In the genomic region with DNA sequence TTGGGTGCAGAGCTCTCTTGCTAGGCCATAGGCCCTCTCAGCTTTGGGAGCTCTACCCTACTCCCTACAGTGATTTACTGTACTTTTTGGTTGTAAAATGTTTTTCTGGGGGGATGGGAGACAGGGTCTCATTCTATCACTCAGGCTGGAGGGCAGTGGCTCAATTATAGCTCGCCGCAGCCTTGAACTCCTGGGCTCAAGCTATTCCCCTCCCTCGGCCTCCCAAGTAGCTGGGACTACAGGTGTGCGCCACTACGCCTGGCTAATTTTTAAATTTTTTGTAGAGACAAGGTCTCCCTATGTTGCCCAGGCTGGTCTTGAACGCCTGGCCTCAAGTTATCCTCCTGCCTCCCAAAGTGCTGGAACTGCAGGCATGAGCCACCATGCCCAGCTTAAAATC, we compare ENCODE assay signal across 17 cellular contexts.
"Had no signal": no experiment of that assay in that cellular context is flagged by ENCODE, and none has a peak within 500 bp of the region (broad histone marks: within the 10 kb centered on the region; RNA-seq: fewer than 3 reads in every experiment).

No MANE protein-coding gene starts in this region.

- H3K4me3 Mint-ChIP-seq: activated CD4-positive, alpha-beta T cell treated with anti-CD3 and anti-CD28 coated beads, Interleukin-2, amount 10 ng/mL, durations not matched to agents 7 days and 5 days; activated CD8-positive, alpha-beta T cell treated with anti-CD3 and anti-CD28 coated beads for 36 hours; activated naive CD8-positive, alpha-beta T cell; activated T-cell treated with anti-CD3 and anti-CD28 coated beads, Interleukin-2, amount 50 U/mL, for 4 hours; central memory CD8-positive, alpha-beta T cell; T-helper 1 cell treated with Interleukin-12 subunit alpha and Interleukin-12 subunit beta and Interleukin-4 antibody, amounts not matched to agents 30 μg/mL and 1 μg/mL, for 36 hours had no signal

- H3K4me1 Mint-ChIP-seq: central memory CD8-positive, alpha-beta T cell had no signal

- H3K36me3 Mint-ChIP-seq: activated naive CD8-positive, alpha-beta T cell; naive thymus-derived CD8-positive, alpha-beta T cell had no signal

- H3K27me3 Mint-ChIP-seq: activated CD8-positive, alpha-beta T cell treated with anti-CD3 and anti-CD28 coated beads for 36 hours; activated naive CD8-positive, alpha-beta T cell had no signal

- H3K27ac Mint-ChIP-seq: activated CD4-positive, alpha-beta T cell treated with anti-CD3 and anti-CD28 coated beads, Interleukin-2, amount 10 ng/mL, durations not matched to agents 7 days and 5 days; activated CD8-positive, alpha-beta T cell treated with anti-CD3 and anti-CD28 coated beads for 36 hours; activated naive CD8-positive, alpha-beta T cell; activated T-helper 2 cell treated with anti-CD3 and anti-CD28 coated beads, Interferon-gamma antibody, Interleukin-2, Interleukin-4, amounts not matched to agents 10 μg/mL and 5 μg/mL and 100 μg/mL, durations not matched to agents 14 hours and 24 hours and 36 hours; T-helper 1 cell treated with Interleukin-12 subunit alpha and Interleukin-12 subunit beta and Interleukin-4 antibody, amounts not matched to agents 30 μg/mL and 1 μg/mL, for 36 hours had no signal

- DNase-seq: activated CD4-positive, alpha-beta T cell treated with anti-CD3 and anti-CD28 coated beads for 1 hour; activated CD4-positive, alpha-beta T cell treated with anti-CD3 and anti-CD28 coated beads, Interleukin-2, amount 10 ng/mL, durations not matched to agents 7 days and 5 days; activated CD8-positive, alpha-beta T cell treated with anti-CD3 and anti-CD28 coated beads for 36 hours; activated T-cell treated with anti-CD3 and anti-CD28 coated beads, Interleukin-2, amount 50 U/mL, for 4 hours; left cardiac atrium; mesenchymal stem cell; naive thymus-derived CD8-positive, alpha-beta T cell; stimulated activated naive CD4-positive, alpha-beta T cell treated with Interleukin-2 at 50 U/mL for 16 hours; SW 1271; T1000; transverse colon; WERI-Rb-1 had no signal

- H3K9me3 Mint-ChIP-seq: activated CD4-positive, alpha-beta T cell treated with anti-CD3 and anti-CD28 coated beads, Interleukin-2, amount 10 ng/mL, durations not matched to agents 7 days and 5 days; activated CD8-positive, alpha-beta T cell treated with anti-CD3 and anti-CD28 coated beads for 36 hours; activated T-cell treated with anti-CD3 and anti-CD28 coated beads, Interleukin-2, amount 50 U/mL, for 4 hours; activated T-helper 2 cell treated with anti-CD3 and anti-CD28 coated beads, Interferon-gamma antibody, Interleukin-2, Interleukin-4, amounts not matched to agents 10 μg/mL and 5 μg/mL and 100 μg/mL, durations not matched to agents 14 hours and 24 hours and 36 hours; central memory CD8-positive, alpha-beta T cell; naive thymus-derived CD8-positive, alpha-beta T cell; T-helper 1 cell treated with Interleukin-12 subunit alpha and Interleukin-12 subunit beta and Interleukin-4 antibody, amounts not matched to agents 30 μg/mL and 1 μg/mL, for 36 hours had no signal

- ATAC-seq: activated CD8-positive, alpha-beta T cell treated with anti-CD3 and anti-CD28 coated beads for 36 hours; activated T-cell treated with anti-CD3 and anti-CD28 coated beads, Interleukin-2, amount 50 U/mL, for 4 hours; gastroesophageal sphincter; naive thymus-derived CD8-positive, alpha-beta T cell had no signal
